Comparison of ENCODE assay signal across 18 cellular contexts in genomic region chr19:55658846-55659459, GRCh38. TPM values are rescaled to one million over a fixed set of nuclear protein-coding genes. Genes with fewer than 3 reads are reported as not detected.
DNase-seq lines count a peak whose midpoint lies in the region; ATAC-seq and TF ChIP-seq lines count a peak whose summit lies in the region.
"Had no signal": no experiment of that assay in that cellular context is flagged by ENCODE, and none has a peak within 500 bp of the region (broad histone marks: within the 10 kb centered on the region; RNA-seq: fewer than 3 reads in every experiment).

No MANE protein-coding gene starts in this region.

- DNase-seq in MCF 10A (ENCODE audit: unreplicated experiment) (no peak), mammary epithelial cell (no peak), T-helper 17 cell (no peak), immature natural killer cell (no peak), type B pancreatic cell (ENCODE audit: extremely low spot score, unreplicated experiment) (peak; percentile 56), A172 (ENCODE audit: low spot score) (no peak), Ammon's horn (ENCODE audit: low spot score) (no peak)
- DNase-seq: activated CD4-positive, CD25-positive, alpha-beta regulatory T cell treated with anti-CD3 and anti-CD28 coated beads, Interleukin-2, amount 50 U/mL, for 72 hours; activated effector memory CD4-positive, alpha-beta T cell treated with Interleukin-2 at 50 U/mL for 16 hours; cerebellar nuclear complex; hippocampal formation; KG1; NCI-H2029 treated with DMSO at 0.1 percent for 48 hours; stimulated activated CD4-positive, alpha-beta T cell treated with anti-CD3 and anti-CD28 coated beads, Interleukin-12 subunit alpha, Interleukin-12 subunit beta, amount 100 ng/mL, for 4 hours; SW 1271 had no signal

- dilution Hi-C loops in mammary epithelial cell (cut with HindIII; ENCODE audit: low sequenced_read_pairs), result no loop called here

- POLR2A ChIA-PET in MCF 10A (lab: Yijun Ruan, JAX), result interaction anchor here (0.6 kb wide), 1 partner anchor 423 kb away, joined by 3 read pairs; no protein-coding TSS in a partner anchor

- no peak overlapping the region for H3K9ac ChIP-seq in mammary epithelial cell (ENCODE audit: insufficient read depth, low read length)

- CTCF ChIA-PET in MCF 10A (lab: Yijun Ruan, JAX), result no interaction called here
- CTCF ChIA-PET in mammary epithelial cell (lab: Charles Lee; ENCODE audit: low non-redundant PET), result interaction anchor here (0.8 kb wide), 1 partner anchor 174 kb away, joined by 20 read pairs; the partner anchor contains the start of gene NAT14

- H2AFZ ChIP-seq in mammary epithelial cell (ENCODE audit: low read depth, low read length), result no peak overlapping the region

- TF ChIP-seq CTCF in MCF 10A (IDR thresholded peaks at IDR 0.05; ENCODE audit: unreplicated experiment) (no peak), mammary epithelial cell (conservative IDR thresholded peaks at IDR 0.05 in 1 of 2, IDR thresholded peaks at IDR 0.05 in 1 of 2; ENCODE audit: extremely low read depth in 1 of 2, insufficient read depth in 1 of 2, low read depth in 1 of 2, low read length in 2 of 2) (no peak), type B pancreatic cell (conservative IDR thresholded peaks at IDR 0.05) (no peak)

- H3K27me3 Mint-ChIP-seq in MCF 10A (ENCODE audit: insufficient read depth, unreplicated experiment), result no peaks in the 10 kb centered on the region
- H3K27me3 Mint-ChIP-seq in T-helper 17 cell, result no peaks in the 10 kb centered on the region
- peaks cover 11 to 23% (median 19%) of the 10 kb centered on the region in 3 donors for H3K27me3 Mint-ChIP-seq in immature natural killer cell (ENCODE audit: low read depth in 3 of 3)
- H3K27me3 Mint-ChIP-seq in type B pancreatic cell, result no peaks in the 10 kb centered on the region

- no peak overlapping the region for H3K27ac ChIP-seq in mammary epithelial cell (ENCODE audit: insufficient read depth, low read depth, low read length)
- H3K27ac ChIP-seq: esophagus muscularis mucosa had no signal

- H3K36me3 Mint-ChIP-seq in MCF 10A (ENCODE audit: insufficient read depth, unreplicated experiment), result peaks cover 47% of the 10 kb centered on the region
- H3K36me3 Mint-ChIP-seq in T-helper 17 cell (ENCODE audit: low read depth), result peaks cover 9% of the 10 kb centered on the region
- H3K36me3 Mint-ChIP-seq in immature natural killer cell, result peaks cover 8 to 22% (median 13%) of the 10 kb centered on the region in 3 donors
- peaks cover 17% of the 10 kb centered on the region for H3K36me3 Mint-ChIP-seq in type B pancreatic cell

- H3K27me3 ChIP-seq in mammary epithelial cell (ENCODE audit: insufficient read depth, low read length), result no peaks in the 10 kb centered on the region
- H3K27me3 ChIP-seq: esophagus muscularis mucosa had no signal

- H3K9me3 Mint-ChIP-seq in MCF 10A (ENCODE audit: unreplicated experiment), result no peaks in the 10 kb centered on the region
- H3K9me3 Mint-ChIP-seq in immature natural killer cell, result no peaks in the 10 kb centered on the region
- no peaks in the 10 kb centered on the region for H3K9me3 Mint-ChIP-seq in type B pancreatic cell

- H3K9me3 ChIP-seq in mammary epithelial cell (replicated peaks; ENCODE audit: insufficient read depth, low read length) (no peaks in the 10 kb centered on the region), T-helper 17 cell (ENCODE audit: control insufficient read depth, low read length, poor library complexity, severe bottlenecking) (no peaks in the 10 kb centered on the region)
- H3K9me3 ChIP-seq: esophagus muscularis mucosa had no signal

- peaks cover 19% of the 10 kb centered on the region for H3K36me3 ChIP-seq in mammary epithelial cell (ENCODE audit: insufficient read depth, low read length)

- ATAC-seq in T-helper 17 cell (no peak), GM21528 (IDR thresholded peaks at IDR 0.05; ENCODE audit: low FRiP score, unreplicated experiment) (no peak)

- intact Hi-C loops in MCF 10A (cut with micrococcal nuclease), result no loop called here
- intact Hi-C loops in mammary epithelial cell (cut with micrococcal nuclease), result loop anchor here (10.0 kb wide), 1 partner anchor 324 kb away; the partner anchor contains the start of gene KMT5C

- H3K4me3 Mint-ChIP-seq in MCF 10A (ENCODE audit: unreplicated experiment), result peak overlapping the region; percentile 84
- H3K4me3 Mint-ChIP-seq in T-helper 17 cell, result peak overlapping the region; percentile 76
- H3K4me3 Mint-ChIP-seq in immature natural killer cell, result peak overlapping the region in 3 of 5 donors; percentile 18 to 94 (median 65)
- H3K4me3 Mint-ChIP-seq in type B pancreatic cell, result peak overlapping the region; percentile 37

- no TSS peak for BruUV-seq in MCF 10A (replicated peaks; lab: Mats Ljungman, UMichigan)
- no TSS peak for BruUV-seq in mammary epithelial cell (replicated peaks; lab: Mats Ljungman, UMichigan)

- in situ Hi-C loops in mammary epithelial cell (cut with MboI; ENCODE audit: low sequenced_read_pairs in 2 of 2), result loop anchor here in 1 of 2 donors (25.0 kb wide), 2 partner anchors 547 to 1197 kb away; partner anchors contain the start of genes CDC42EP5, LENG9 and PPP1R12C

- peaks cover 16% of the 10 kb centered on the region for H3K4me1 ChIP-seq in mammary epithelial cell (ENCODE audit: insufficient read depth, low read length)

- peaks cover 13% of the 10 kb centered on the region for H4K20me1 ChIP-seq in mammary epithelial cell (ENCODE audit: insufficient read depth, low read length)

- H3K79me2 ChIP-seq in mammary epithelial cell (ENCODE audit: insufficient read depth, low read length), result peaks cover 91% of the 10 kb centered on the region

- H3K27ac Mint-ChIP-seq in MCF 10A (ENCODE audit: low read depth, unreplicated experiment) (no peak overlapping the region), T-helper 17 cell (peak overlapping the region; percentile 100), immature natural killer cell (peak overlapping the region in 1 of 6 donors; percentile 79), type B pancreatic cell (peak overlapping the region; percentile 43)

- H3K4me1 Mint-ChIP-seq in MCF 10A (ENCODE audit: insufficient read depth, unreplicated experiment) (peaks cover 29% of the 10 kb centered on the region), T-helper 17 cell (peaks cover 52% of the 10 kb centered on the region), immature natural killer cell (peaks cover 53 to 62% of the 10 kb centered on the region in 2 donors), type B pancreatic cell (ENCODE audit: unreplicated experiment) (peaks cover 17% of the 10 kb centered on the region)

- WGBS in mammary epithelial cell (ENCODE audit: low coverage, missing lambda C conversion rate), result 98% methylated on average over 9 of the region's 37 CpGs

- no peak overlapping the region for H3K4me3 ChIP-seq in mammary epithelial cell (replicated peaks in 1 of 3; ENCODE audit: insufficient read depth in 1 of 3, low read depth in 2 of 3, low read length in 3 of 3)
- H3K4me3 ChIP-seq: esophagus muscularis mucosa, lung had no signal

- no peak overlapping the region for H3K4me2 ChIP-seq in mammary epithelial cell (ENCODE audit: insufficient read depth, low read depth, low read length)

RNA-seq across cellular contexts. Expression of gene U2AF2, which starts 4.1 kb away (rescaled TPM):
- 220 and 280 TPM in 2 replicates for total RNA-seq in MCF 10A (2022)
- total RNA-seq in mammary epithelial cell, result 100 to 1,000 TPM in 1 of 2 donors, 10 to 100 TPM in 1; 71.3 to 219 TPM
- polyA plus RNA-seq in mammary epithelial cell, result 92.2 TPM
- polyA minus RNA-seq in mammary epithelial cell, result 122 TPM
- total RNA-seq in T-helper 17 cell, result 100 to 1,000 TPM; 248 to 258 TPM
- polyA plus RNA-seq in immature natural killer cell, result 10 to 100 TPM in 1 of 3 donors, 1 to 10 TPM in 2; 3.1 to 17.0 (median 8.0) TPM
- total RNA-seq in type B pancreatic cell (ENCODE audit: low replicate concordance), result 170 and 232 TPM in 2 replicates
- total RNA-seq in A172 (2014; rRNA removed; shearing (Covaris generic)), result 143 and 169 TPM in 2 replicates

RNA-seq across cellular contexts. Expression of gene CCDC106, which starts 10.9 kb away (rescaled TPM):
- total RNA-seq in MCF 10A (2022), result 2.3 and 2.5 TPM in 2 replicates
- 1 to 10 TPM; 5.5 to 7.0 TPM for total RNA-seq in mammary epithelial cell
- 2.0 TPM for polyA plus RNA-seq in mammary epithelial cell
- polyA minus RNA-seq in mammary epithelial cell, result 0.31 TPM
- total RNA-seq in T-helper 17 cell, result 1 to 10 TPM; 1.1 to 1.6 TPM
- polyA plus RNA-seq in immature natural killer cell, result 1 to 10 TPM in 2 of 3 donors, not detected in 1; 1.1 to 1.7 TPM
- total RNA-seq in type B pancreatic cell (ENCODE audit: low replicate concordance), result 16.1 and 18.1 TPM in 2 replicates
- total RNA-seq in A172 (2014; rRNA removed; shearing (Covaris generic)), result 2.6 and 6.0 TPM in 2 replicates

RNA-seq across cellular contexts. Expression of gene ZNF581, which starts 15.5 kb away (rescaled TPM):
- total RNA-seq in MCF 10A (2022) (22.3 and 25.7 TPM in 2 replicates), mammary epithelial cell (10 to 100 TPM; 19.8 to 30.4 TPM), T-helper 17 cell (10 to 100 TPM; 24.7 to 26.3 TPM), type B pancreatic cell (ENCODE audit: low replicate concordance) (41.3 and 43.1 TPM in 2 replicates)
- polyA plus RNA-seq in mammary epithelial cell (18.4 TPM), immature natural killer cell (10 to 100 TPM in 2 of 3 donors, 1 to 10 TPM in 1; 8.4 to 24.9 (median 20.6) TPM)
- 13.3 TPM for polyA minus RNA-seq in mammary epithelial cell
- total RNA-seq in A172 (2014; rRNA removed; shearing (Covaris generic)), result 7.3 and 20.2 TPM in 2 replicates

RNA-seq across cellular contexts. Expression of gene EPN1, which starts 16.1 kb away (rescaled TPM):
- total RNA-seq in MCF 10A (2022), result 102 and 123 TPM in 2 replicates
- 100 to 1,000 TPM in 1 of 2 donors, 10 to 100 TPM in 1; 47.0 to 135 TPM for total RNA-seq in mammary epithelial cell
- 83.2 TPM for polyA plus RNA-seq in mammary epithelial cell
- polyA minus RNA-seq in mammary epithelial cell, result 19.4 TPM
- total RNA-seq in T-helper 17 cell, result 10 to 100 TPM; 42.5 to 44.1 TPM
- polyA plus RNA-seq in immature natural killer cell, result 10 to 100 TPM in 1 of 3 donors, 1 to 10 TPM in 2; 3.0 to 15.3 (median 3.7) TPM
- total RNA-seq in type B pancreatic cell (ENCODE audit: low replicate concordance), result 121 and 127 TPM in 2 replicates
- total RNA-seq in A172 (2014; rRNA removed; shearing (Covaris generic)), result 135 and 138 TPM in 2 replicates

RNA-seq across cellular contexts. Expression of gene ZNF580, which starts 18.2 kb away (rescaled TPM):
- total RNA-seq in MCF 10A (2022) (38.9 and 44.9 TPM in 2 replicates), mammary epithelial cell (10 to 100 TPM in 1 of 2 donors, 1 to 10 TPM in 1; 7.5 to 30.1 TPM), T-helper 17 cell (10 to 100 TPM; 40.3 to 41.8 TPM), type B pancreatic cell (ENCODE audit: low replicate concordance) (28.5 and 37.4 TPM in 2 replicates)
- polyA plus RNA-seq in mammary epithelial cell (6.7 TPM), immature natural killer cell (10 to 100 TPM in 2 of 3 donors, 1 to 10 TPM in 1; 9.6 to 27.8 (median 13.8) TPM)
- 42.1 TPM for polyA minus RNA-seq in mammary epithelial cell
- total RNA-seq in A172 (2014; rRNA removed; shearing (Covaris generic)), result 13.0 and 21.6 TPM in 2 replicates
